33 cellular contexts compared by ENCODE assay signal in genomic region chr14:35474323-35474722, GRCh38. TPM values are rescaled to one million over a fixed set of nuclear protein-coding genes. Genes with fewer than 3 reads are reported as not detected.
"Had no signal": no experiment of that assay in that cellular context is flagged by ENCODE, and none has a peak within 500 bp of the region (broad histone marks: within the 10 kb centered on the region; RNA-seq: fewer than 3 reads in every experiment).

No MANE protein-coding gene starts in this region.

- H3K4me1 ChIP-seq: parathyroid adenoma, psoas muscle, spleen, suprapubic skin, testis, tibial artery, transverse colon, upper lobe of right lung, uterus had no signal

- H3K27ac ChIP-seq: neural progenitor cell, ovary, parathyroid adenoma, psoas muscle, skin epidermis, spleen, suprapubic skin, testis, tibial artery, transverse colon, upper lobe of right lung, uterus had no signal

- DNase-seq: natural killer cell; occipital lobe; ovary; posterior cingulate gyrus; psoas muscle; right cardiac atrium; spleen; stimulated activated CD4-positive, alpha-beta T cell treated with anti-CD3 and anti-CD28 coated beads, Interleukin-12 subunit alpha, Interleukin-12 subunit beta, amount 100 ng/mL, for 4 hours; stimulated activated CD4-positive, alpha-beta T cell treated with anti-CD3 and anti-CD28 coated beads, Interleukin-1b, Interleukin-23, amount 100 ng/mL, for 48 hours; stimulated activated CD4-positive, alpha-beta T cell treated with anti-CD3 and anti-CD28 coated beads, Interleukin-4, amount 100 ng/mL, for 1 hour; stimulated activated CD4-positive, alpha-beta T cell treated with anti-CD3 and anti-CD28 coated beads, Interleukin-4, amount 100 ng/mL, for 4 hours; stimulated activated CD8-positive, alpha-beta memory T cell treated with anti-CD3 and anti-CD28 coated beads, Interleukin-4, amount 100 ng/mL, for 48 hours; stimulated activated naive CD4-positive, alpha-beta T cell; stimulated activated naive CD8-positive, alpha-beta T cell treated with anti-CD3 and anti-CD28 coated beads, Interleukin-15, amount 100 ng/mL, for 72 hours; stimulated activated naive CD8-positive, alpha-beta T cell treated with anti-CD3 and anti-CD28 coated beads, Interleukin-15, Interleukin-2, amounts not matched to agents 100 U/mL and 50 U/mL, for 24 hours; substantia nigra; testis; tibial artery; transverse colon; upper lobe of right lung; uterus had no signal

- H3K27ac Mint-ChIP-seq: natural killer cell; nephron; neural progenitor cell; progenitor cell of endocrine pancreas; stimulated activated memory B cell treated with anti-CD40 and anti-IgM and Interleukin-4, amounts not matched to agents 10 μg/mL and 1 μg/mL and 100 μg/mL, for 72 hours; type B pancreatic cell had no signal

- H2AFZ ChIP-seq: neural progenitor cell, parathyroid adenoma had no signal

- H3K27me3 ChIP-seq: ovary, testis, tibial artery, uterus had no signal

- H3K36me3 Mint-ChIP-seq: natural killer cell; neural progenitor cell; stimulated activated memory B cell treated with anti-CD40 and anti-IgM and Interleukin-4, amounts not matched to agents 10 μg/mL and 1 μg/mL and 100 μg/mL, for 72 hours; type B pancreatic cell had no signal

- H3K4me2 ChIP-seq: neural progenitor cell, smooth muscle cell had no signal

- H3K9me3 ChIP-seq: ovary, psoas muscle, spleen, suprapubic skin, testis, tibial artery, transverse colon, upper lobe of right lung, uterus had no signal

- H3K79me2 ChIP-seq: parathyroid adenoma had no signal

- H3K36me3 ChIP-seq: neural progenitor cell, ovary, spleen, suprapubic skin, tibial artery, transverse colon, upper lobe of right lung, uterus had no signal

- H3K4me3 ChIP-seq: neural progenitor cell, ovary, psoas muscle, skin epidermis, smooth muscle cell, spleen, suprapubic skin, testis, tibial artery, transverse colon, upper lobe of right lung, uterus had no signal

- H3K4me3 Mint-ChIP-seq: natural killer cell; nephron; neural progenitor cell; stimulated activated memory B cell treated with anti-CD40 and anti-IgM and Interleukin-4, amounts not matched to agents 10 μg/mL and 1 μg/mL and 100 μg/mL, for 72 hours; stimulated activated naive CD8-positive, alpha-beta T cell treated with anti-CD3 and anti-CD28 coated beads, Interleukin-15, amount 100 ng/mL, for 72 hours; type B pancreatic cell had no signal

- H3K9me3 Mint-ChIP-seq: natural killer cell; nephron; neural progenitor cell; stimulated activated memory B cell treated with anti-CD40 and anti-IgM and Interleukin-4, amounts not matched to agents 10 μg/mL and 1 μg/mL and 100 μg/mL, for 72 hours; stimulated activated naive CD8-positive, alpha-beta T cell treated with anti-CD3 and anti-CD28 coated beads, Interleukin-15, amount 100 ng/mL, for 72 hours; type B pancreatic cell had no signal

- H3K9ac ChIP-seq: neural progenitor cell, parathyroid adenoma had no signal

- H3K4me1 Mint-ChIP-seq: natural killer cell; nephron; neural progenitor cell; stimulated activated memory B cell treated with anti-CD40 and anti-IgM and Interleukin-4, amounts not matched to agents 10 μg/mL and 1 μg/mL and 100 μg/mL, for 72 hours; stimulated activated naive CD8-positive, alpha-beta T cell treated with anti-CD3 and anti-CD28 coated beads, Interleukin-15, amount 100 ng/mL, for 72 hours had no signal

- ATAC-seq: natural killer cell; psoas muscle; right cardiac atrium; sciatic nerve; stimulated activated memory B cell treated with anti-CD40 and anti-IgM and Interleukin-4, amounts not matched to agents 10 μg/mL and 1 μg/mL and 100 μg/mL, for 72 hours; stimulated activated naive CD8-positive, alpha-beta T cell treated with anti-CD3 and anti-CD28 coated beads, Interleukin-15, amount 100 ng/mL, for 72 hours; stimulated activated naive CD8-positive, alpha-beta T cell treated with anti-CD3 and anti-CD28 coated beads, Interleukin-15, Interleukin-2, amounts not matched to agents 100 U/mL and 50 U/mL, for 24 hours; upper lobe of right lung had no signal

RNA-seq across cellular contexts. Expression of gene INSM2, which starts 59.6 kb away (rescaled TPM):
- total RNA-seq: natural killer cell, osteoblast, psoas muscle, right cardiac atrium, sciatic nerve, smooth muscle cell, suprapubic skin, upper lobe of right lung had no signal
- polyA plus RNA-seq: ovary, psoas muscle, right cardiac atrium, smooth muscle cell, urinary bladder had no signal
